ENCODE assay signal across 18 cellular contexts in the genomic region with DNA sequence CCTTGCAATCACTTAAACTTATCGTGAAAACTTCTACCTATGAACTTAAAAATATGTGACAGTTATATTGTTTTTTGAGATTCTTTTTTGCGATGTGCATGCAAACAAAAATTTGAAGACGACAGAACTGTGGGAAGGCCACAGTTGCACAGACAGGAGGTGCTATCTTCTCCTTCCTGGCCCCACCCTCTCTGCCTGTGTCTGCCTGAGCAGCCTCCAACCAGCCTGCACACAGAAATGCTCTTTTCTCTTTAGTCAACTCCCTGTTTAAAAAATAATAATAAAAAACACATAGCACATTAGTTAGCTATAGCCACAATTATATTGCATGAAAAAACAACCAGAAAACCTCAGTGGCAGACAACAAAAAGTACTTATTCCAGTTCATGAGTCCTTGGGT.
DNase-seq lines count a peak whose midpoint lies in the region; ATAC-seq, FAIRE-seq and TF ChIP-seq lines count a peak whose summit lies in the region.
"Had no signal": no experiment of that assay in that cellular context is flagged by ENCODE, and none has a peak within 500 bp of the region (broad histone marks: within the 10 kb centered on the region; RNA-seq: fewer than 3 reads in every experiment).

No MANE protein-coding gene starts in this region.

- POLR2A ChIA-PET in HepG2 (lab: Yijun Ruan, JAX), result no interaction called here

- no peaks in the 10 kb centered on the region for H3F3A ChIP-seq in MM.1S (ENCODE audit: insufficient read depth, low read length)

- in situ Hi-C loops in HepG2 (cut with HindIII; ENCODE audit: extremely low pct_ligation_motif_present, low pct_unique_long_range_greater_than_20kb) (no loop called here), brain microvascular endothelial cell (cut with HindIII; ENCODE audit: low pct_ligation_motif_present, low sequenced_read_pairs) (no loop called here)

- H3K27me3 ChIP-seq in HepG2 (ENCODE audit: control insufficient read depth in 1 of 2, insufficient read depth in 2 of 2, low read length in 2 of 2) (no peaks in the 10 kb centered on the region; a peak in 1 of 5 replicates), right lobe of liver (no peaks in the 10 kb centered on the region), osteoblast (ENCODE audit: insufficient read depth, low read length) (no peaks in the 10 kb centered on the region), MM.1S (replicated peaks; ENCODE audit: insufficient read depth, low read length) (no peaks in the 10 kb centered on the region), brain microvascular endothelial cell (replicated peaks) (no peaks in the 10 kb centered on the region)
- H3K27me3 ChIP-seq: BLaER1 had no signal

- BruUV-seq in HepG2 (replicated peaks; lab: Mats Ljungman, UMichigan), result no TSS peak

- H3K4me3 ChIP-seq in HepG2 (replicated peaks in 1 of 3; ENCODE audit: insufficient read depth in 1 of 3, low read depth in 2 of 3, low read length in 3 of 3), result no peak overlapping the region
- H3K4me3 ChIP-seq in right lobe of liver, result no peak overlapping the region
- H3K4me3 ChIP-seq in choroid plexus epithelial cell (ENCODE audit: low read depth, low read length), result no peak overlapping the region
- H3K4me3 ChIP-seq in osteoblast (ENCODE audit: insufficient read depth, low read length), result no peak overlapping the region
- no peak overlapping the region for H3K4me3 ChIP-seq in MM.1S (ENCODE audit: low read length)
- H3K4me3 ChIP-seq in brain microvascular endothelial cell (ENCODE audit: low read depth, low read length), result no peak overlapping the region
- H3K4me3 ChIP-seq: BLaER1, GM23248 had no signal

- DNase-seq in HepG2 (ENCODE audit: low spot score), result no peak
- no peak for DNase-seq in right lobe of liver
- no peak for DNase-seq in choroid plexus epithelial cell (ENCODE audit: low read depth)
- DNase-seq in osteoblast (ENCODE audit: insufficient read length, low spot score, missing footprints), result no peak
- DNase-seq in MM.1S, result no peak
- DNase-seq in NCI-H446 (lab: John Stamatoyannopoulos, UW), result no peak
- DNase-seq in HT-29 (ENCODE audit: low spot score), result no peak
- no peak for DNase-seq in brain microvascular endothelial cell
- DNase-seq: AML-193; CD8-positive, alpha-beta memory T cell; DMS 273 treated with DMSO at 0.1 percent for 48 hours; GM23248; IMR-90 had no signal

- TF ChIP-seq RAD21 in HepG2 (CRISPR knock-in tag; IDR thresholded peaks at IDR 0.05), result no peak

- H3K9me3 ChIP-seq in HepG2 (ENCODE audit: low read length), result no peaks in the 10 kb centered on the region
- no peaks in the 10 kb centered on the region for H3K9me3 ChIP-seq in right lobe of liver
- no peaks in the 10 kb centered on the region for H3K9me3 ChIP-seq in osteoblast (ENCODE audit: low read depth, low read length)
- no peaks in the 10 kb centered on the region for H3K9me3 ChIP-seq in MM.1S (replicated peaks; ENCODE audit: insufficient read depth, low read length)

- TF ChIP-seq CTCF in HepG2 (CRISPR knock-in tag; IDR thresholded peaks at IDR 0.05) (no peak), right lobe of liver (IDR thresholded peaks at IDR 0.05) (no peak), choroid plexus epithelial cell (conservative IDR thresholded peaks at IDR 0.05; ENCODE audit: low read depth, low read length) (peak; percentile 4), osteoblast (IDR thresholded peaks at IDR 0.05; ENCODE audit: extremely low read depth, low read depth, low read length) (no peak), MM.1S (IDR thresholded peaks at IDR 0.05; ENCODE audit: low read length) (no peak), brain microvascular endothelial cell (IDR thresholded peaks at IDR 0.05; ENCODE audit: low read depth, low read length, missing control alignments) (no peak)

- H3K9me2 ChIP-seq in MM.1S (replicated peaks; ENCODE audit: insufficient read depth, low read length), result no peaks in the 10 kb centered on the region

- FAIRE-seq in HepG2 (lab: Jason Lieb, UNC), result no peak
- FAIRE-seq: GM18507, H54 had no signal

- H3K4me2 ChIP-seq in HepG2 (ENCODE audit: low read depth, low read length), result no peak overlapping the region
- H3K4me2 ChIP-seq in osteoblast (ENCODE audit: insufficient read depth, low read length), result no peak overlapping the region
- H3K4me2 ChIP-seq in MM.1S (ENCODE audit: low read depth, low read length), result no peak overlapping the region
- H3K4me2 ChIP-seq: BLaER1 had no signal

- ATAC-seq in HepG2 (no peak), right lobe of liver (no peak)

- no peak overlapping the region for H3K9ac ChIP-seq in HepG2 (ENCODE audit: insufficient read depth, low read depth, low read length)
- H3K9ac ChIP-seq in MM.1S (ENCODE audit: low read length), result no peak overlapping the region
- H3K9ac ChIP-seq: BLaER1, GM23248 had no signal

- H4K20me1 ChIP-seq in HepG2 (ENCODE audit: insufficient read depth, low read length) (no peaks in the 10 kb centered on the region), osteoblast (ENCODE audit: insufficient read depth, low read length) (no peaks in the 10 kb centered on the region), MM.1S (ENCODE audit: insufficient read depth, low read length) (no peaks in the 10 kb centered on the region)
- H4K20me1 ChIP-seq: BLaER1 had no signal

- CTCF ChIA-PET in HepG2 (lab: Yijun Ruan, JAX; ENCODE audit: low intra/inter-chr PET ratio, low total read pairs), result no interaction called here

- TF ChIP-seq POLR2A in HepG2 (IDR thresholded peaks at IDR 0.05; ENCODE audit: insufficient read depth in 1 of 2, low read depth in 2 of 2, low read length in 2 of 2), result no peak
- TF ChIP-seq POLR2A in right lobe of liver (IDR thresholded peaks at IDR 0.05), result no peak

- H3K27ac ChIP-seq in HepG2 (ENCODE audit: extremely low read length, insufficient read depth, low read length), result no peak overlapping the region
- no peak overlapping the region for H3K27ac ChIP-seq in right lobe of liver
- H3K27ac ChIP-seq in osteoblast (ENCODE audit: low read depth, low read length), result no peak overlapping the region
- H3K27ac ChIP-seq in MM.1S (ENCODE audit: low read length), result no peak overlapping the region
- H3K27ac ChIP-seq in brain microvascular endothelial cell, result no peak overlapping the region
- H3K27ac ChIP-seq: 22Rv1, BLaER1, GM23248, HL-60 had no signal

- H2AFZ ChIP-seq in HepG2 (ENCODE audit: low read length), result no peak overlapping the region
- peak overlapping the region; percentile 3 for H2AFZ ChIP-seq in osteoblast (ENCODE audit: low read length)
- H2AFZ ChIP-seq in MM.1S (ENCODE audit: low read length), result no peak overlapping the region
- H2AFZ ChIP-seq: GM23248 had no signal

- H3K36me3 ChIP-seq in HepG2 (replicated peaks in 1 of 2; ENCODE audit: control insufficient read depth in 1 of 2, insufficient read depth in 2 of 2, low read length in 2 of 2) (no peaks in the 10 kb centered on the region), right lobe of liver (no peaks in the 10 kb centered on the region), osteoblast (ENCODE audit: insufficient read depth, low read length) (no peaks in the 10 kb centered on the region), MM.1S (replicated peaks; ENCODE audit: insufficient read depth, low read length) (no peaks in the 10 kb centered on the region), brain microvascular endothelial cell (replicated peaks) (no peaks in the 10 kb centered on the region)
- H3K36me3 ChIP-seq: BLaER1 had no signal

- intact Hi-C loops in HepG2 (cut with micrococcal nuclease; ENCODE audit: unreplicated experiment) (no loop called here), right lobe of liver (cut with DNase I) (no loop called here)

- WGBS in HepG2 (ENCODE audit: low lambda C conversion rate), result 65% methylated on average over 3 of the region's 3 CpGs
- 71% methylated on average over 3 of the region's 3 CpGs for WGBS in right lobe of liver (ENCODE audit: insufficient coverage, low coverage, low lambda C conversion rate, missing lambda C conversion rate)

- TF ChIP-seq EP300 in HepG2 (IDR thresholded peaks at IDR 0.05; ENCODE audit: low read depth in 2 of 2, low read length in 2 of 2), result no peak
- TF ChIP-seq EP300 in HepG2 (CRISPR knock-in tag; IDR thresholded peaks at IDR 0.05; ENCODE audit: borderline replicate concordance), result no peak

- no peaks in the 10 kb centered on the region for H3K79me2 ChIP-seq in HepG2 (ENCODE audit: insufficient read depth, low read length)
- no peaks in the 10 kb centered on the region for H3K79me2 ChIP-seq in osteoblast (ENCODE audit: insufficient read depth, low read length)
- no peaks in the 10 kb centered on the region for H3K79me2 ChIP-seq in MM.1S (ENCODE audit: low read length)

- H3K4me1 ChIP-seq in HepG2 (ENCODE audit: insufficient read depth, low read length) (peaks cover 4% of the 10 kb centered on the region; the same call in 1 of the 2 replicates), right lobe of liver (no peaks in the 10 kb centered on the region), osteoblast (ENCODE audit: insufficient read depth, low read length) (no peaks in the 10 kb centered on the region), MM.1S (ENCODE audit: low read length) (no peaks in the 10 kb centered on the region)
